In genomic region chr19:18386543-18387251, GRCh38 we compare ENCODE assay signal across 6 cellular contexts. TPM values are rescaled to one million over a fixed set of nuclear protein-coding genes. Genes with fewer than 3 reads are reported as not detected.
DNase-seq lines count a peak whose midpoint lies in the region; FAIRE-seq and TF ChIP-seq lines count a peak whose summit lies in the region.

No MANE protein-coding gene starts in this region.

- no peak for TF ChIP-seq POLR2A in Peyer's patch (IDR thresholded peaks at IDR 0.05)

- peak overlapping the region; percentile 72 for H3K4me3 ChIP-seq in ACC112 (ENCODE audit: low read depth, low read length)
- peak overlapping the region in 3 of 4 donors; percentile 20 to 62 (median 55) for H3K4me3 ChIP-seq in Peyer's patch
- peak overlapping the region; percentile 76 to 83 for H3K4me3 ChIP-seq in kidney (ENCODE audit: low read length in 2 of 2)

- TF ChIP-seq CTCF in Peyer's patch (IDR thresholded peaks at IDR 0.05) = no peak
- no peak for TF ChIP-seq CTCF in kidney (IDR thresholded peaks at IDR 0.05; ENCODE audit: borderline replicate concordance, extremely low read depth, insufficient read depth)

- no peak overlapping the region for H2AFZ ChIP-seq in ACC112 (ENCODE audit: low read length, unreplicated experiment)

- peaks cover 2% of the 10 kb centered on the region for H3K79me2 ChIP-seq in ACC112 (ENCODE audit: control insufficient read depth, insufficient read depth, low read length, unreplicated experiment)

- H3K36me3 ChIP-seq in ACC112 (ENCODE audit: insufficient read depth, low read length) (no peaks in the 10 kb centered on the region), Peyer's patch (no peaks in the 10 kb centered on the region), kidney (ENCODE audit: control insufficient read depth in 1 of 2, insufficient read depth in 2 of 2, low read length in 2 of 2) (peaks cover 2 to 3% of the 10 kb centered on the region in 2 donors)

- intact Hi-C loops in kidney (cut with DNase I) = no loop called here

- H3K4me1 ChIP-seq in ACC112 (ENCODE audit: control insufficient read depth, insufficient read depth, low read length, unreplicated experiment) = no peaks in the 10 kb centered on the region
- peaks cover 5 to 23% (median 7%) of the 10 kb centered on the region in 4 donors for H3K4me1 ChIP-seq in Peyer's patch
- H3K4me1 ChIP-seq in kidney (ENCODE audit: control insufficient read depth in 1 of 2, insufficient read depth in 1 of 2, low read depth in 1 of 2, low read length in 2 of 2) = peaks cover 11 to 16% of the 10 kb centered on the region in 2 donors

- H3K27ac ChIP-seq in ACC112 (ENCODE audit: low read depth, low read length) (no peak overlapping the region), Peyer's patch (peak overlapping the region in 3 of 4 donors; percentile 56 to 85 (median 58)), kidney (ENCODE audit: low read depth in 2 of 2, low read length in 2 of 2) (peak overlapping the region; percentile 95 to 98)

- H3K9ac ChIP-seq in kidney (ENCODE audit: low read length in 2 of 2) = peak overlapping the region; percentile 45 to 92

- no peaks in the 10 kb centered on the region for H3K27me3 ChIP-seq in ACC112 (ENCODE audit: insufficient read depth, low read length)
- H3K27me3 ChIP-seq in Peyer's patch = no peaks in the 10 kb centered on the region

- DNase-seq in Peyer's patch (no peak), kidney (peak; percentile 78), activated gamma-delta T cell treated with Interleukin-2 at 50 U/mL for 16 hours (no peak), GM19239 (ENCODE audit: insufficient read length, low spot score) (no peak)
- no peak for DNase-seq in activated T-cell treated with anti-CD3 and anti-CD28 coated beads, Interleukin-2, amount 50 U/mL, for 1 hour

- FAIRE-seq in kidney (lab: Jason Lieb, UNC) (no peak), GM19239 (lab: Jason Lieb, UNC) (no peak)

- H3K9me3 ChIP-seq in Peyer's patch = no peaks in the 10 kb centered on the region
- H3K9me3 ChIP-seq in kidney (ENCODE audit: control insufficient read depth in 1 of 2, low read length in 2 of 2) = no peaks in the 10 kb centered on the region

RNA-seq across cellular contexts. Expression of gene GDF15, which starts 0.7 kb away (rescaled TPM):
- 10 to 100 TPM in 1 of 4 donors, 1 to 10 TPM in 3; 6.8 to 11.6 (median 9.0) TPM for total RNA-seq in Peyer's patch
- 51.2 TPM for total RNA-seq in kidney
- polyA plus RNA-seq in kidney (ENCODE audit: insufficient read depth, low read depth, low replicate concordance) = 154 TPM

RNA-seq across cellular contexts. Expression of gene LRRC25, which starts 10.7 kb away (rescaled TPM):
- total RNA-seq in Peyer's patch (1 to 10 TPM; 2.5 to 4.2 (median 3.6) TPM), kidney (13.1 TPM)
- polyA plus RNA-seq in kidney (ENCODE audit: insufficient read depth, low read depth, low replicate concordance) = 2.7 TPM

RNA-seq across cellular contexts. Expression of gene SSBP4, which starts 32.5 kb away (rescaled TPM):
- total RNA-seq in Peyer's patch (10 to 100 TPM; 34.0 to 85.8 (median 39.9) TPM), kidney (64.9 TPM)
- 74.9 TPM for polyA plus RNA-seq in kidney (ENCODE audit: insufficient read depth, low read depth, low replicate concordance)

RNA-seq across cellular contexts. Expression of gene PGPEP1, which starts 46.3 kb away (rescaled TPM):
- 100 to 1,000 TPM in 1 of 4 donors, 10 to 100 TPM in 3; 45.4 to 138 (median 89.2) TPM for total RNA-seq in Peyer's patch
- 54.5 TPM for total RNA-seq in kidney
- polyA plus RNA-seq in kidney (ENCODE audit: insufficient read depth, low read depth, low replicate concordance) = 76.1 TPM

RNA-seq across cellular contexts. Expression of gene ISYNA1, which starts 51.2 kb away (rescaled TPM):
- total RNA-seq in Peyer's patch = 10 to 100 TPM in 3 of 4 donors, 1 to 10 TPM in 1; 5.3 to 26.4 (median 14.0) TPM
- 68.6 TPM for total RNA-seq in kidney
- polyA plus RNA-seq in kidney (ENCODE audit: insufficient read depth, low read depth, low replicate concordance) = 101 TPM
